In the genomic region with DNA sequence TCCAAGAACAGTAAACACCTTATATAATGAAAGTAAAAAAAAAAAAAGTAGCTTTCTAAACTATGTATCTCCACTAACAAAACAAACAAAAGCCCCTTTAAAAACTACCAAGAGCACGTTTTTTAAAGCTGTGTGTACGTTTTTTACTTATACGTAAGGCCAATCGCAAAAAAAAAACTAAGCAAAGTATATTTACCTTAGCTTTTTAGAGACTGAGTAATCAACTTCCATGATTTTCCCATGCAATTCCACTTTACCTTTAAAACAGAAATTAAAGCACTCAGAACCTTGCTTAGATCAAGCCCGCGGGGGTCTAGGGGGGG, we compare ENCODE assay signal across 8 cellular contexts. TPM values are rescaled to one million over a fixed set of nuclear protein-coding genes. Genes with fewer than 3 reads are reported as not detected.
A peak's percentile ranks its signal among the peaks of the same experiment; 100 is the strongest.
DNase-seq lines count a peak whose midpoint lies in the region; ATAC-seq and TF ChIP-seq lines count a peak whose summit lies in the region.

No MANE protein-coding gene starts in this region.

- TF ChIP-seq CTCF in GM12865 (IDR thresholded peaks at IDR 0.05; ENCODE audit: insufficient read depth, low read depth, low read length, missing control alignments) (no peak), esophagus muscularis mucosa (IDR thresholded peaks at IDR 0.05) (no peak), prostate gland (IDR thresholded peaks at IDR 0.05) (no peak)

- H3K4me1 ChIP-seq in esophagus muscularis mucosa, result peaks cover 20 to 38% (median 35%) of the 10 kb centered on the region in 4 donors
- no peaks in the 10 kb centered on the region for H3K4me1 ChIP-seq in prostate gland (replicated peaks)

- intact Hi-C loops in esophagus muscularis mucosa (cut with DNase I) (no loop called here), prostate gland (cut with DNase I) (no loop called here)

- no peaks in the 10 kb centered on the region for H3K36me3 ChIP-seq in esophagus muscularis mucosa
- no peaks in the 10 kb centered on the region for H3K36me3 ChIP-seq in prostate gland

- H3K27ac ChIP-seq in esophagus muscularis mucosa (replicated peaks in 1 of 4) (peak overlapping the region in 2 of 4 donors; percentile 77), prostate gland (no peak overlapping the region)

- no peak for TF ChIP-seq EP300 in esophagus muscularis mucosa (IDR thresholded peaks at IDR 0.05)

- DNase-seq in GM12865 (ENCODE audit: low read depth) (no peak), RKO (ENCODE audit: low spot score) (peak; percentile 47), esophagus muscularis mucosa (ENCODE audit: extremely low spot score) (no peak), prostate gland (ENCODE audit: low spot score) (no peak), NCI-H2107 treated with DMSO at 0.1 percent for 48 hours (lab: John Stamatoyannopoulos, UW; ENCODE audit: unreplicated experiment) (no peak), EL (no peak), left lobe of liver (ENCODE audit: low spot score) (no peak)

- peaks cover 10 to 94% (median 55%) of the 10 kb centered on the region in 4 donors for H3K27me3 ChIP-seq in esophagus muscularis mucosa
- no peaks in the 10 kb centered on the region for H3K27me3 ChIP-seq in prostate gland (replicated peaks; ENCODE audit: insufficient read depth)

- H3K9me3 ChIP-seq in esophagus muscularis mucosa (no peaks in the 10 kb centered on the region), prostate gland (no peaks in the 10 kb centered on the region)

- H3K4me3 ChIP-seq in GM12865 (ENCODE audit: low read depth, low read length) (peak overlapping the region; percentile 49), esophagus muscularis mucosa (peak overlapping the region; percentile 62 to 82 (median 64)), prostate gland (peak overlapping the region; percentile 40 to 49)

- whole genome bisulfite sequencing in esophagus muscularis mucosa, result 4% methylated on average over 6 of the region's 6 CpGs
- WGBS in prostate gland, result 3% methylated on average over 6 of the region's 6 CpGs

- no peak for ATAC-seq in GM18870 (IDR thresholded peaks at IDR 0.05; ENCODE audit: unreplicated experiment)
- no peak for ATAC-seq in left lobe of liver

- no peak for TF ChIP-seq POLR2A in esophagus muscularis mucosa (IDR thresholded peaks at IDR 0.05; ENCODE audit: low read depth)
- no peak for TF ChIP-seq POLR2A in prostate gland (IDR thresholded peaks at IDR 0.05)

RNA-seq across cellular contexts. Expression of a gene that starts 1.9 kb away (rescaled TPM):
- total RNA-seq in esophagus muscularis mucosa (1 to 10 TPM; 5.4 to 7.9 (median 6.2) TPM), prostate gland (1 to 10 TPM; 1.2 to 8.8 TPM), left lobe of liver (1.2 TPM)
